10 cellular contexts compared by ENCODE assay signal in genomic region chr10:95276367-95277200, GRCh38. TPM values are rescaled to one million over a fixed set of nuclear protein-coding genes. Genes with fewer than 3 reads are reported as not detected.
DNase-seq lines count a peak whose midpoint lies in the region; ATAC-seq and TF ChIP-seq lines count a peak whose summit lies in the region.
"Had no signal": no experiment of that assay in that cellular context is flagged by ENCODE, and none has a peak within 500 bp of the region (broad histone marks: within the 10 kb centered on the region; RNA-seq: fewer than 3 reads in every experiment).

No MANE protein-coding gene starts in this region.

- intact Hi-C loops in prostate gland (cut with DNase I), result no loop called here

- peaks cover 55% of the 10 kb centered on the region for H3K4me1 ChIP-seq in BLaER1
- peaks cover 0 to 78% (median 17%) of the 10 kb centered on the region in 3 donors for H3K4me1 ChIP-seq in gastroesophageal sphincter
- no peaks in the 10 kb centered on the region for H3K4me1 ChIP-seq in prostate gland (replicated peaks)

- peaks cover 100% of the 10 kb centered on the region for H4K20me1 ChIP-seq in BLaER1

- H3K27ac ChIP-seq in BLaER1 (no peak overlapping the region), gastroesophageal sphincter (peak overlapping the region in 3 of 4 donors; percentile 79 to 86 (median 85)), prostate gland (peak overlapping the region; percentile 61 to 74)
- H3K27ac ChIP-seq: SJSA1 had no signal

- DNase-seq in UCSD-AML1 (lab: John Stamatoyannopoulos, UW; ENCODE audit: unreplicated experiment) (peak; percentile 27), prostate gland (ENCODE audit: low spot score) (no peak), T-helper 17 cell (no peak), NCI-H1105 treated with DMSO at 0.1 percent for 48 hours (lab: John Stamatoyannopoulos, UW) (no peak)
- DNase-seq: naive thymus-derived CD8-positive, alpha-beta T cell had no signal

- ATAC-seq in gastroesophageal sphincter, result no peak
- ATAC-seq in GM21529 (IDR thresholded peaks at IDR 0.05; ENCODE audit: unreplicated experiment), result no peak
- no peak for ATAC-seq in HG03139 (IDR thresholded peaks at IDR 0.05; ENCODE audit: unreplicated experiment)
- no peak for ATAC-seq in T-helper 17 cell
- ATAC-seq: naive thymus-derived CD8-positive, alpha-beta T cell had no signal

- TF ChIP-seq POLR2A in gastroesophageal sphincter (IDR thresholded peaks at IDR 0.05) (no peak), prostate gland (IDR thresholded peaks at IDR 0.05) (no peak)

- H3K4me1 Mint-ChIP-seq in T-helper 17 cell, result no peaks in the 10 kb centered on the region

- peak overlapping the region; percentile 14 for H3K4me2 ChIP-seq in BLaER1

- H3K9me3 ChIP-seq in BLaER1 (peaks cover 8% of the 10 kb centered on the region; the same call in 1 of the 2 replicates), gastroesophageal sphincter (no peaks in the 10 kb centered on the region), prostate gland (no peaks in the 10 kb centered on the region), T-helper 17 cell (ENCODE audit: control insufficient read depth, low read length, poor library complexity, severe bottlenecking) (no peaks in the 10 kb centered on the region)
- H3K9me3 ChIP-seq: SJSA1 had no signal

- no peak overlapping the region for H3K9ac ChIP-seq in BLaER1

- no peak for TF ChIP-seq CTCF in gastroesophageal sphincter (IDR thresholded peaks at IDR 0.05)
- no peak for TF ChIP-seq CTCF in prostate gland (IDR thresholded peaks at IDR 0.05)

- WGBS in gastroesophageal sphincter (ENCODE audit: low coverage in 1 of 2), 2 donors, result 91 to 98% methylated on average over 3 to 5 of the region's 8 CpGs
- 82% methylated on average over 8 of the region's 8 CpGs for WGBS in prostate gland

- TF ChIP-seq EP300 in gastroesophageal sphincter (IDR thresholded peaks at IDR 0.05), result no peak

- H3K4me3 Mint-ChIP-seq in T-helper 17 cell, result no peak overlapping the region
- H3K4me3 Mint-ChIP-seq: naive thymus-derived CD8-positive, alpha-beta T cell had no signal

- H3K27ac Mint-ChIP-seq in T-helper 17 cell, result no peak overlapping the region
- H3K27ac Mint-ChIP-seq: naive thymus-derived CD8-positive, alpha-beta T cell had no signal

- H3K4me3 ChIP-seq in BLaER1, result no peak overlapping the region
- H3K4me3 ChIP-seq in gastroesophageal sphincter, result no peak overlapping the region
- no peak overlapping the region for H3K4me3 ChIP-seq in prostate gland
- H3K4me3 ChIP-seq: SJSA1 had no signal

- peaks cover 56% of the 10 kb centered on the region for H3K36me3 ChIP-seq in BLaER1
- no peaks in the 10 kb centered on the region for H3K36me3 ChIP-seq in gastroesophageal sphincter
- no peaks in the 10 kb centered on the region for H3K36me3 ChIP-seq in prostate gland

- no peaks in the 10 kb centered on the region for H3K36me3 Mint-ChIP-seq in T-helper 17 cell (ENCODE audit: low read depth)
- H3K36me3 Mint-ChIP-seq: naive thymus-derived CD8-positive, alpha-beta T cell had no signal

- H3K27me3 Mint-ChIP-seq in T-helper 17 cell, result peaks cover 12% of the 10 kb centered on the region

- H3K27me3 ChIP-seq in BLaER1 (no peaks in the 10 kb centered on the region), gastroesophageal sphincter (no peaks in the 10 kb centered on the region), prostate gland (replicated peaks; ENCODE audit: insufficient read depth) (no peaks in the 10 kb centered on the region)
- H3K27me3 ChIP-seq: SJSA1 had no signal

RNA-seq across cellular contexts. Expression of gene PDLIM1, which starts 14.2 kb away (rescaled TPM):
- total RNA-seq in gastroesophageal sphincter (10 to 100 TPM; 25.4 to 74.1 (median 68.5) TPM), prostate gland (10 to 100 TPM; 63.2 to 82.0 TPM), T-helper 17 cell (10 to 100 TPM in 1 of 2 donors, 1 to 10 TPM in 1; 8.3 to 44.4 TPM)
